In the genomic region with DNA sequence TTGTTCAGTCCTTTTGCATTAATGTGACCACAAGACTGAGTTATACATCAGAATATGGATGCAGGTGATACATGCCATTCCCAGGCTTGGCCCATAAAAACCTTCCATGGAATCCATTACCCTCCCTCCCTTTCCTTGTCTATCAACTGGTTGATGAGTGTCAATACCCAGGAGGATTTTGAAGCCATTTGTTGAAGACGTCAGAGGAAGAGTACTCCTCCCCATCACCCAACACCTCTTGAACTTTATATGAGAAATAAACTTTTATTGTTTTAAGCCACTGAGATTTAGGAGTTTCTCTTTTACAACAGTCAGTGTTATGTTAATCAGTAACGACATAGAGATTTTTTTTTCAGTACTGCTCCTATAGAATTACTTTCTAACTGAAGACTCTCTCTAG, we compare ENCODE assay signal across 19 cellular contexts.
"Had no signal": no experiment of that assay in that cellular context is flagged by ENCODE, and none has a peak within 500 bp of the region (broad histone marks: within the 10 kb centered on the region; RNA-seq: fewer than 3 reads in every experiment).

No MANE protein-coding gene starts in this region.

- H3K4me3 ChIP-seq: ascending aorta, breast epithelium, lung, ovary, right lobe of liver, stomach had no signal

- H3K27me3 ChIP-seq: ascending aorta, breast epithelium, ovary, right lobe of liver, stomach had no signal

- H3K36me3 ChIP-seq: ascending aorta, breast epithelium, ovary, right lobe of liver, stomach had no signal

- H3K4me3 Mint-ChIP-seq: activated naive CD4-positive, alpha-beta T cell treated with anti-CD3 and anti-CD28 coated beads, Interleukin-2, amount 10 ng/mL, durations not matched to agents 7 days and 5 days; activated T-cell treated with anti-CD3 and anti-CD28 coated beads, Interleukin-2, amount 50 U/mL, for 4 hours; dendritic cell treated with granulocyte-macrophage colony-stimulating factor and Interleukin-4, amounts not matched to agents 40 ng/mL and 50 ng/mL, for 4 days; stimulated activated effector memory CD8-positive, alpha-beta T cell treated with anti-CD3 and anti-CD28 coated beads, Interleukin-12 subunit alpha, Interleukin-12 subunit beta, amount 100 ng/mL, for 72 hours; T-helper 1 cell treated with Interleukin-12 subunit alpha and Interleukin-12 subunit beta and Interleukin-4 antibody, amounts not matched to agents 30 μg/mL and 1 μg/mL, for 36 hours; type B pancreatic cell had no signal

- H3K27ac Mint-ChIP-seq: activated naive CD4-positive, alpha-beta T cell treated with anti-CD3 and anti-CD28 coated beads, Interleukin-2, amount 10 ng/mL, durations not matched to agents 7 days and 5 days; dendritic cell treated with granulocyte-macrophage colony-stimulating factor and Interleukin-4, amounts not matched to agents 40 ng/mL and 50 ng/mL, for 4 days; stimulated activated effector memory CD8-positive, alpha-beta T cell treated with anti-CD3 and anti-CD28 coated beads, Interleukin-12 subunit alpha, Interleukin-12 subunit beta, amount 100 ng/mL, for 72 hours; T-helper 1 cell treated with Interleukin-12 subunit alpha and Interleukin-12 subunit beta and Interleukin-4 antibody, amounts not matched to agents 30 μg/mL and 1 μg/mL, for 36 hours; type B pancreatic cell had no signal

- FAIRE-seq: small intestine had no signal

- ATAC-seq: activated T-cell treated with anti-CD3 and anti-CD28 coated beads, Interleukin-2, amount 50 U/mL, for 4 hours; right lobe of liver; stimulated activated effector memory CD8-positive, alpha-beta T cell treated with anti-CD3 and anti-CD28 coated beads, Interleukin-12 subunit alpha, Interleukin-12 subunit beta, amount 100 ng/mL, for 72 hours had no signal

- H3K9me3 ChIP-seq: ascending aorta, breast epithelium, ovary, right lobe of liver, stomach had no signal

- H3K27me3 Mint-ChIP-seq: activated naive CD4-positive, alpha-beta T cell treated with anti-CD3 and anti-CD28 coated beads, Interleukin-2, amount 10 ng/mL, durations not matched to agents 7 days and 5 days; dendritic cell treated with granulocyte-macrophage colony-stimulating factor and Interleukin-4, amounts not matched to agents 40 ng/mL and 50 ng/mL, for 4 days; type B pancreatic cell had no signal

- H3K4me1 ChIP-seq: ascending aorta, breast epithelium, right lobe of liver had no signal

- H3K27ac ChIP-seq: ascending aorta, breast epithelium, ovary, right lobe of liver, stomach had no signal

- H3K36me3 Mint-ChIP-seq: activated naive CD4-positive, alpha-beta T cell treated with anti-CD3 and anti-CD28 coated beads, Interleukin-2, amount 10 ng/mL, durations not matched to agents 7 days and 5 days; stimulated activated effector memory CD8-positive, alpha-beta T cell treated with anti-CD3 and anti-CD28 coated beads, Interleukin-12 subunit alpha, Interleukin-12 subunit beta, amount 100 ng/mL, for 72 hours; type B pancreatic cell had no signal

- DNase-seq: activated CD4-positive, alpha-beta T cell treated with anti-CD3 and anti-CD28 coated beads, Interleukin-2, amount 50 U/mL, for 1 hour; activated CD8-positive, alpha-beta memory T cell treated with anti-CD3 and anti-CD28 coated beads, Interleukin-2, amount 50 U/mL, for 4 hours; activated effector memory CD4-positive, alpha-beta T cell treated with Interleukin-2 at 50 U/mL for 16 hours; activated naive CD4-positive, alpha-beta T cell treated with anti-CD3 and anti-CD28 coated beads, Interleukin-2, amount 10 ng/mL, durations not matched to agents 7 days and 5 days; activated T-cell treated with anti-CD3 and anti-CD28 coated beads, Interleukin-2, amount 50 U/mL, for 4 hours; effector CD8-positive, alpha-beta T cell; midbrain; ovary; right lobe of liver; small intestine; stimulated activated CD4-positive, alpha-beta T cell treated with anti-CD3 and anti-CD28 coated beads, Interleukin-4, amount 100 ng/mL, for 24 hours; stomach had no signal

- H3K9me3 Mint-ChIP-seq: activated naive CD4-positive, alpha-beta T cell treated with anti-CD3 and anti-CD28 coated beads, Interleukin-2, amount 10 ng/mL, durations not matched to agents 7 days and 5 days; activated T-cell treated with anti-CD3 and anti-CD28 coated beads, Interleukin-2, amount 50 U/mL, for 4 hours; dendritic cell treated with granulocyte-macrophage colony-stimulating factor and Interleukin-4, amounts not matched to agents 40 ng/mL and 50 ng/mL, for 4 days; stimulated activated effector memory CD8-positive, alpha-beta T cell treated with anti-CD3 and anti-CD28 coated beads, Interleukin-12 subunit alpha, Interleukin-12 subunit beta, amount 100 ng/mL, for 72 hours; T-helper 1 cell treated with Interleukin-12 subunit alpha and Interleukin-12 subunit beta and Interleukin-4 antibody, amounts not matched to agents 30 μg/mL and 1 μg/mL, for 36 hours; type B pancreatic cell had no signal

- H3K4me1 Mint-ChIP-seq: activated naive CD4-positive, alpha-beta T cell treated with anti-CD3 and anti-CD28 coated beads, Interleukin-2, amount 10 ng/mL, durations not matched to agents 7 days and 5 days; stimulated activated effector memory CD8-positive, alpha-beta T cell treated with anti-CD3 and anti-CD28 coated beads, Interleukin-12 subunit alpha, Interleukin-12 subunit beta, amount 100 ng/mL, for 72 hours had no signal
